14 cellular contexts compared by ENCODE assay signal in the genomic region with DNA sequence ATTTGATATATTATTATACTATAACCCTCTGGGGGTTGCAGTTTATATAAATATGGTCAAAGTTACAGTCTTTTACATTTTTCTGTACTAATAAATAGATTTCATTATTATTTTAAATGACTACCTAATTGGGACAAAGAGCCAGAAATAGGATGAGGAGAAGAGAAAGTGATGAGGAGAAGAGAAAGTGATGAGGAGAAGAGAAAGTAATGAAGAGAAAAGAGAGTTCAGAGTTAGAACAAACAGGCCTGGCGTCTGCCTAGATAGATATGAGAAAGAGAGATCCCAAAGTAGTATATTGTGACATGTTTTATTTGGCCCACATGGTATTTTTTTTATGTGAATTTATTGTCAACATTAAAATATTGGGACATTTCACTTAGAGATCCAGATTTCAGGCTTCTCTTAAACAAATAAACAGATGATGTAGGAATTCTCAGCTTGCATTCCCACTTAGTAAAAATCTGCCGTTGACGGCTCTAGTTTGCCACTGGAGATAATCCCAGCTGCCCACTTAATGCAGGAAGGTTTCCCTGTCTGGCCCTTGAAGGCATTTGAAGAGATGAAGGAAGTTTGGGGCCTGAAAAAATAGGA.
"Had no signal": no experiment of that assay in that cellular context is flagged by ENCODE, and none has a peak within 500 bp of the region (broad histone marks: within the 10 kb centered on the region; RNA-seq: fewer than 3 reads in every experiment).

No MANE protein-coding gene starts in this region.

- H3K27ac Mint-ChIP-seq: activated CD4-positive, alpha-beta T cell treated with anti-CD3 and anti-CD28 coated beads, Interleukin-2, amount 10 ng/mL, durations not matched to agents 7 days and 5 days; activated naive CD4-positive, alpha-beta T cell treated with anti-CD3 and anti-CD28 coated beads for 36 hours; activated T-helper 17 cell treated with anti-CD3 and anti-CD28 coated beads, Interleukin-2, amount 50 U/mL, for 72 hours; neural progenitor cell; stimulated activated memory B cell treated with anti-CD40 and anti-IgM and Interleukin-4, amounts not matched to agents 10 μg/mL and 1 μg/mL and 100 μg/mL, for 72 hours had no signal

- H2AFZ ChIP-seq: hepatocyte, neural progenitor cell, parathyroid adenoma had no signal

- H3K27ac ChIP-seq: hepatocyte, neural progenitor cell, parathyroid adenoma had no signal

- H3K4me3 Mint-ChIP-seq: activated CD4-positive, alpha-beta T cell treated with anti-CD3 and anti-CD28 coated beads, Interleukin-2, amount 10 ng/mL, durations not matched to agents 7 days and 5 days; activated naive CD4-positive, alpha-beta T cell treated with anti-CD3 and anti-CD28 coated beads for 36 hours; activated T-helper 17 cell treated with anti-CD3 and anti-CD28 coated beads, Interleukin-2, amount 50 U/mL, for 72 hours; neural progenitor cell; stimulated activated memory B cell treated with anti-CD40 and anti-IgM and Interleukin-4, amounts not matched to agents 10 μg/mL and 1 μg/mL and 100 μg/mL, for 72 hours had no signal

- H3K36me3 Mint-ChIP-seq: neural progenitor cell had no signal

- H3K4me3 ChIP-seq: hepatocyte, neural progenitor cell had no signal

- H3K9me3 Mint-ChIP-seq: activated CD4-positive, alpha-beta T cell treated with anti-CD3 and anti-CD28 coated beads, Interleukin-2, amount 10 ng/mL, durations not matched to agents 7 days and 5 days; activated naive CD4-positive, alpha-beta T cell treated with anti-CD3 and anti-CD28 coated beads for 36 hours; activated T-helper 17 cell treated with anti-CD3 and anti-CD28 coated beads, Interleukin-2, amount 50 U/mL, for 72 hours; neural progenitor cell; stimulated activated memory B cell treated with anti-CD40 and anti-IgM and Interleukin-4, amounts not matched to agents 10 μg/mL and 1 μg/mL and 100 μg/mL, for 72 hours had no signal

- DNase-seq: activated CD4-positive, alpha-beta T cell treated with anti-CD3 and anti-CD28 coated beads, Interleukin-2, amount 10 ng/mL, durations not matched to agents 7 days and 5 days; activated naive CD4-positive, alpha-beta T cell treated with anti-CD3 and anti-CD28 coated beads for 36 hours; activated T-cell treated with anti-CD3 and anti-CD28 coated beads for 4 hours; central memory CD4-positive, alpha-beta T cell; cortex of kidney; effector CD8-positive, alpha-beta T cell; midbrain; stimulated activated CD4-positive, alpha-beta T cell treated with anti-CD3 and anti-CD28 coated beads, Interleukin-2, amount 100 ng/mL, for 48 hours had no signal

- ATAC-seq: left lobe of liver; stimulated activated memory B cell treated with anti-CD40 and anti-IgM and Interleukin-4, amounts not matched to agents 10 μg/mL and 1 μg/mL and 100 μg/mL, for 72 hours had no signal

- H3K4me1 ChIP-seq: parathyroid adenoma had no signal

- H3K36me3 ChIP-seq: neural progenitor cell had no signal

- H3K27me3 Mint-ChIP-seq: activated CD4-positive, alpha-beta T cell treated with anti-CD3 and anti-CD28 coated beads, Interleukin-2, amount 10 ng/mL, durations not matched to agents 7 days and 5 days; activated T-helper 17 cell treated with anti-CD3 and anti-CD28 coated beads, Interleukin-2, amount 50 U/mL, for 72 hours; stimulated activated memory B cell treated with anti-CD40 and anti-IgM and Interleukin-4, amounts not matched to agents 10 μg/mL and 1 μg/mL and 100 μg/mL, for 72 hours had no signal

- H3K4me2 ChIP-seq: hepatocyte, neural progenitor cell had no signal

- H3K27me3 ChIP-seq: hepatocyte, neural progenitor cell had no signal

- H3K9ac ChIP-seq: neural progenitor cell, parathyroid adenoma had no signal

- H3K79me2 ChIP-seq: hepatocyte had no signal
